14 cellular contexts compared by ENCODE assay signal in the genomic region with DNA sequence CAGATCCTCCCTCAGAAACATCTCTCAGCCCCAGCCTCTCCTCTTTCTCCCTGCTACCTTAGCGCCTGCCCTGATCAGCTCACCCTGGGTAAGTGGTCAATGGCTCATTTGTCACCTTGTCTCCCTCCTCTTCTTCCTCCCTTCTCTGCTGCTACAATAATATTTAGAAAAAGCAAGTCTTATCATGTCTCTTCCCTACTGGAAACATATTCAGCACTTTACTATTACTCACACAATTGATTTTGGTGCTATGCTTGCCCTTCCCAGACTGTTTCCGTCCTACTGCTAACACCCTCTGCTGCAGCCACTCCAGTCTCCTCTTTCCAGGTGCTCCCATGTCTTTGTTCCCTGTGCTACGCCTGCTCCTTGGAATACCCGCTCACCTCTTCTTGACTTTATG. TPM values are rescaled to one million over a fixed set of nuclear protein-coding genes. Genes with fewer than 3 reads are reported as not detected.
DNase-seq lines count a peak whose midpoint lies in the region; ATAC-seq, FAIRE-seq and TF ChIP-seq lines count a peak whose summit lies in the region.
"Had no signal": no experiment of that assay in that cellular context is flagged by ENCODE, and none has a peak within 500 bp of the region (broad histone marks: within the 10 kb centered on the region; RNA-seq: fewer than 3 reads in every experiment).

No MANE protein-coding gene starts in this region.

- ATAC-seq in HepG2: 0 out of 3 replicates have a peak, but pooled peaks have one; percentile 21
- no peak for ATAC-seq in right lobe of liver
- ATAC-seq in thoracic aorta (ENCODE audit: insufficient number of reproducible peaks, low FRiP score, low read depth): no peak

- H3K9ac ChIP-seq in HepG2 (ENCODE audit: insufficient read depth, low read depth, low read length): no peak overlapping the region
- H3K9ac ChIP-seq: BLaER1, GM23248 had no signal

- TF ChIP-seq CTCF in HepG2 (CRISPR knock-in tag; IDR thresholded peaks at IDR 0.05): no peak
- no peak for TF ChIP-seq CTCF in right lobe of liver (IDR thresholded peaks at IDR 0.05)
- no peak for TF ChIP-seq CTCF in epithelial cell of esophagus (IDR thresholded peaks at IDR 0.05; ENCODE audit: insufficient read depth, low read depth, low read length, missing control alignments)
- no peak for TF ChIP-seq CTCF in thoracic aorta (IDR thresholded peaks at IDR 0.05)

- no peaks in the 10 kb centered on the region for H3K27me3 ChIP-seq in HepG2 (ENCODE audit: control insufficient read depth in 1 of 2, insufficient read depth in 2 of 2, low read length in 2 of 2)
- H3K27me3 ChIP-seq in right lobe of liver: no peaks in the 10 kb centered on the region
- no peaks in the 10 kb centered on the region for H3K27me3 ChIP-seq in thoracic aorta (replicated peaks; ENCODE audit: insufficient read depth)
- H3K27me3 ChIP-seq: BLaER1 had no signal

- intact Hi-C loops in HepG2 (cut with micrococcal nuclease; ENCODE audit: unreplicated experiment) (loop anchor here (5.0 kb wide), 1 partner anchor 564 kb away; no protein-coding TSS in a partner anchor), right lobe of liver (cut with DNase I) (no loop called here)

- no peaks in the 10 kb centered on the region for H4K20me1 ChIP-seq in HepG2 (ENCODE audit: insufficient read depth, low read length)
- H4K20me1 ChIP-seq: BLaER1 had no signal

- no peak overlapping the region for H2AFZ ChIP-seq in HepG2 (ENCODE audit: low read length)
- H2AFZ ChIP-seq: GM23248 had no signal

- H3K4me2 ChIP-seq in HepG2 (ENCODE audit: low read depth, low read length): no peak overlapping the region
- H3K4me2 ChIP-seq: BLaER1 had no signal

- no peak for TF ChIP-seq RAD21 in HepG2 (CRISPR knock-in tag; IDR thresholded peaks at IDR 0.05)

- no peak for TF ChIP-seq EP300 in HepG2 (IDR thresholded peaks at IDR 0.05; ENCODE audit: low read depth in 2 of 2, low read length in 2 of 2)
- TF ChIP-seq EP300 in HepG2 (CRISPR knock-in tag; IDR thresholded peaks at IDR 0.05; ENCODE audit: borderline replicate concordance): no peak

- H3K27ac ChIP-seq in HepG2 (ENCODE audit: extremely low read length, insufficient read depth, low read length) (no peak overlapping the region), right lobe of liver (no peak overlapping the region), thoracic aorta (peak overlapping the region; percentile 63 to 64)
- H3K27ac ChIP-seq: BLaER1, GM23248 had no signal

- no peak for FAIRE-seq in HepG2 (lab: Jason Lieb, UNC)

- POLR2A ChIA-PET in HepG2 (lab: Yijun Ruan, JAX): no interaction called here

- CTCF ChIA-PET in HepG2 (lab: Yijun Ruan, JAX; ENCODE audit: low intra/inter-chr PET ratio, low total read pairs): no interaction called here

- BruUV-seq in HepG2 (replicated peaks; lab: Mats Ljungman, UMichigan): no TSS peak

- DNase-seq in HepG2 (ENCODE audit: low spot score) (no peak), right lobe of liver (no peak), epithelial cell of esophagus (ENCODE audit: low read depth) (peak; percentile 42), thoracic aorta (ENCODE audit: low spot score) (no peak), OCI-M1 (lab: John Stamatoyannopoulos, UW) (no peak), activated T-cell treated with anti-CD3 and anti-CD28 coated beads for 4 hours (no peak), NCI-H1092 treated with DMSO at 0.1 percent for 48 hours (lab: John Stamatoyannopoulos, UW) (no peak)
- DNase-seq: 8988T; AML-193; CD4-positive, CD25-positive, alpha-beta regulatory T cell; DMS53; GM23248; H7 had no signal

- no peaks in the 10 kb centered on the region for H3K9me3 ChIP-seq in HepG2 (ENCODE audit: low read length)
- H3K9me3 ChIP-seq in right lobe of liver: no peaks in the 10 kb centered on the region
- no peaks in the 10 kb centered on the region for H3K9me3 ChIP-seq in thoracic aorta
- H3K9me3 ChIP-seq: BLaER1 had no signal

- H3K36me3 ChIP-seq in HepG2 (replicated peaks in 1 of 2; ENCODE audit: control insufficient read depth in 1 of 2, insufficient read depth in 2 of 2, low read length in 2 of 2): no peaks in the 10 kb centered on the region
- H3K36me3 ChIP-seq in right lobe of liver: no peaks in the 10 kb centered on the region
- H3K36me3 ChIP-seq in thoracic aorta: no peaks in the 10 kb centered on the region
- H3K36me3 ChIP-seq: BLaER1 had no signal

- H3K4me3 ChIP-seq in HepG2 (replicated peaks in 1 of 3; ENCODE audit: insufficient read depth in 1 of 3, low read depth in 2 of 3, low read length in 3 of 3): no peak overlapping the region
- H3K4me3 ChIP-seq in right lobe of liver: no peak overlapping the region
- no peak overlapping the region for H3K4me3 ChIP-seq in epithelial cell of esophagus (ENCODE audit: low read length)
- no peak overlapping the region for H3K4me3 ChIP-seq in thoracic aorta
- H3K4me3 ChIP-seq: BLaER1, GM23248 had no signal

- TF ChIP-seq POLR2A in HepG2 (IDR thresholded peaks at IDR 0.05; ENCODE audit: insufficient read depth in 1 of 2, low read depth in 2 of 2, low read length in 2 of 2): no peak
- no peak for TF ChIP-seq POLR2A in right lobe of liver (IDR thresholded peaks at IDR 0.05)

- H3K79me2 ChIP-seq in HepG2 (ENCODE audit: insufficient read depth, low read length): no peaks in the 10 kb centered on the region

- WGBS in HepG2 (ENCODE audit: low lambda C conversion rate): 76% methylated on average over 4 of the region's 4 CpGs
- 98% methylated on average over 4 of the region's 4 CpGs for WGBS in right lobe of liver (ENCODE audit: insufficient coverage, low coverage, low lambda C conversion rate, missing lambda C conversion rate)

- in situ Hi-C loops in HepG2 (cut with HindIII; ENCODE audit: extremely low pct_ligation_motif_present, low pct_unique_long_range_greater_than_20kb): no loop called here

- peaks cover 6% of the 10 kb centered on the region; the same call in 1 of the 2 replicates for H3K4me1 ChIP-seq in HepG2 (ENCODE audit: insufficient read depth, low read length)
- H3K4me1 ChIP-seq in right lobe of liver: peaks cover 0 to 34% (median 6%) of the 10 kb centered on the region in 4 donors
- peaks cover 38 to 65% of the 10 kb centered on the region in 2 donors for H3K4me1 ChIP-seq in thoracic aorta (ENCODE audit: control insufficient read depth in 1 of 2, low read depth in 2 of 2)

TF ChIP-seq in HepG2, 621 proteins besides CTCF, POLR2A, EP300 and RAD21:
- TF ChIP-seq ZNF7 (CRISPR knock-in tag; IDR thresholded peaks at IDR 0.05): no peak

RNA-seq across cellular contexts. Expression of a gene that starts 35.8 kb away (rescaled TPM):
- total RNA-seq in HepG2 (2016; rRNA removed; fragmentation: Illumina TruSeq; extraction: Trizol): 147 and 234 TPM in 2 replicates
- total RNA-seq in HepG2 (2016; cell fraction: cytosol; rRNA removed; fragmentation: Illumina TruSeq; extraction: Trizol; ENCODE audit: low read depth): 53.1 and 56.4 TPM in 2 replicates
- total RNA-seq in HepG2 (2016; cell fraction: insoluble cytoplasmic fraction; rRNA removed; fragmentation: Illumina TruSeq; extraction: Trizol): 146 and 243 TPM in 2 replicates
- 92.1 and 96.2 TPM in 2 replicates for total RNA-seq in HepG2 (2016; cell fraction: membrane; rRNA removed; fragmentation: Illumina TruSeq; extraction: Trizol)
- 70.0 and 78.0 TPM in 2 replicates for total RNA-seq in HepG2 (2016; cell fraction: nucleus; rRNA removed; fragmentation: Illumina TruSeq; extraction: Trizol)
- 87.5 and 118 TPM in 2 replicates for polyA plus RNA-seq in HepG2 (2011; rRNA removed)
- polyA plus RNA-seq in HepG2 (2011; cell fraction: cytosol; rRNA removed): 51.7 and 73.6 TPM in 2 replicates
- polyA plus RNA-seq in HepG2 (2011; cell fraction: nucleus; rRNA removed): 20.7 and 24.8 TPM in 2 replicates
- 124 and 156 TPM in 2 replicates for polyA plus RNA-seq in HepG2 (2012)
- polyA plus RNA-seq in HepG2 (2016; cell fraction: cytosol; fragmentation: Illumina TruSeq; extraction: Trizol; ENCODE audit: low read depth): 62.3 and 69.2 TPM in 2 replicates
- 282 and 300 TPM in 2 replicates for polyA plus RNA-seq in HepG2 (2016; cell fraction: insoluble cytoplasmic fraction; fragmentation: Illumina TruSeq; extraction: Trizol; ENCODE audit: low read depth)
- polyA plus RNA-seq in HepG2 (2016; cell fraction: membrane; fragmentation: Illumina TruSeq; extraction: Trizol; ENCODE audit: low read depth): 93.3 and 95.7 TPM in 2 replicates
- 102 and 106 TPM in 2 replicates for polyA plus RNA-seq in HepG2 (2016; cell fraction: nucleus; fragmentation: Illumina TruSeq; extraction: Trizol; ENCODE audit: insufficient read depth, low read depth)
- 20.2 and 23.9 TPM in 2 replicates for polyA minus RNA-seq in HepG2 (2011; rRNA and poly(A)+ RNA removed; ENCODE audit: low replicate concordance)
- 58.6 and 65.4 TPM in 2 replicates for polyA minus RNA-seq in HepG2 (2011; cell fraction: cytosol; rRNA and poly(A)+ RNA removed)
- 33.9 and 53.6 TPM in 2 replicates for polyA minus RNA-seq in HepG2 (2011; cell fraction: nucleus; rRNA and poly(A)+ RNA removed)
- total RNA-seq in right lobe of liver: 10 to 100 TPM; 69.8 to 90.6 (median 85.4) TPM
- 100 to 1,000 TPM; 114 to 119 TPM for total RNA-seq in thoracic aorta

Comparison
In these comparisons a context has a peak if more than half of its experiments do, and no peak if none do; other contexts are left out.
1. H3K27ac ChIP-seq: peak in thoracic aorta (2 of 2); none in HepG2 (single experiment) and right lobe of liver (0 of 3).